In the genomic region with DNA sequence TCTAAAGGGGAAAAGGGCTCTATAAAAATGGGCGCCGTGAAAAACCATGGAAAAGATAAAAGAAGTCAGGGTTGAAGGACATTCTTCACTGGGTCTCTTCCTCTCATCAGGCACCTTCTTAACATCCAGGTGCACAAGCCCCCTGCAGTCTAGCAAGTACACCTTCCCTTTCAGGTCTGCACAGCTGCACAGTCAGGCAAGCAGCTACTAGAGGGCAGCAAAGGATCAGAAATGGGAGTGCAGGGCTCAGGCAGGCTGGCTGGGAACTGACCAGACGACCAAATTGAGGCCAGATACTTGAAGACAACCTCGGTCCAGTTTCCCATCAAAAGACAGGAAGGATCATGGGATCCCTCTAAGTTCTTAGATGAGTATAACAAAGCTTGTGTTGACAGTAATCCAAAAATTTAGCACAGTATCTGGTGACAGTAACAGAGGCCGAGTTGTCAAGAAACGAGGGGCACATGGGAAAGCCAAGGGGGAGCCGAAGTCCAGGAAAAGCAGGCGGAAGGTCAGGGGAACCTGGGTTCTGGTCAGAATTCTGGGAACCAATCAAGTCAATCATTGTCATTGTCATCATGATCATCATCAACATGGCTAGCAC, we compare ENCODE assay signal across 8 cellular contexts. TPM values are rescaled to one million over a fixed set of nuclear protein-coding genes. Genes with fewer than 3 reads are reported as not detected.
DNase-seq lines count a peak whose midpoint lies in the region; ATAC-seq and TF ChIP-seq lines count a peak whose summit lies in the region.

No MANE protein-coding gene starts in this region.

- ATAC-seq in GM21529 (IDR thresholded peaks at IDR 0.05; ENCODE audit: unreplicated experiment) (peak; percentile 82), right lobe of liver (peak; percentile 59 to 83 (median 77))

- H3K4me1 ChIP-seq in right lobe of liver: no peaks in the 10 kb centered on the region

- H3K9me3 ChIP-seq in right lobe of liver: no peaks in the 10 kb centered on the region

- no peak overlapping the region for H3K4me3 ChIP-seq in right lobe of liver

- DNase-seq in EL (peak; percentile 13), RWPE1 (ENCODE audit: low spot score) (peak; percentile 57), cerebellar cortex (ENCODE audit: low spot score) (peak; percentile 54), right lobe of liver (peak in 2 of 3 donors; percentile 31 to 48), ureter (ENCODE audit: low spot score) (peak; percentile 44), mesenteric fat pad (ENCODE audit: low spot score) (no peak)

- H3K27ac ChIP-seq in RWPE1 (no peak overlapping the region), right lobe of liver (no peak overlapping the region)

- TF ChIP-seq CTCF in LNCAP (IDR thresholded peaks at IDR 0.05): peak; percentile 52
- peak; percentile 51 for TF ChIP-seq CTCF in RWPE1 (conservative IDR thresholded peaks at IDR 0.05; ENCODE audit: low read depth)
- peak; percentile 25 to 56 (median 39) for TF ChIP-seq CTCF in right lobe of liver (IDR thresholded peaks at IDR 0.05)

- no peak for TF ChIP-seq POLR2A in right lobe of liver (IDR thresholded peaks at IDR 0.05)

- H3K36me3 ChIP-seq in right lobe of liver: no peaks in the 10 kb centered on the region

- intact Hi-C loops in right lobe of liver (cut with DNase I): no loop called here

- CTCF ChIA-PET in RWPE1 (lab: Yijun Ruan, JAX): interaction anchor here (0.6 to 1.6 kb wide), 2 partner anchors 112 to 172 kb away, joined by 3 to 7 read pairs; no protein-coding TSS in a partner anchor

- H3K27me3 ChIP-seq in right lobe of liver: no peaks in the 10 kb centered on the region

- POLR2A ChIA-PET in RWPE1 (lab: Yijun Ruan, JAX; ENCODE audit: low non-redundant PET): no interaction called here

- WGBS in right lobe of liver (ENCODE audit: insufficient coverage, low coverage, low lambda C conversion rate, missing lambda C conversion rate): 45% methylated on average over 8 of the region's 8 CpGs

RNA-seq across cellular contexts. Expression of gene GRIP1, which starts 10.1 kb away (rescaled TPM):
- total RNA-seq in right lobe of liver (under 1 TPM in 3 of 6 experiments, not detected in 3; 0.22 to 0.78 (median 0.26) TPM), ureter (31.1 TPM), mesenteric fat pad (1.6 TPM)

Comparison
In these comparisons a context has a peak if more than half of its experiments do, and no peak if none do; other contexts are left out.
1. RNA of gene GRIP1, which starts 10.1 kb away (total RNA-seq): 31.1 TPM in ureter (single experiment); 1.6 TPM in mesenteric fat pad (single experiment) and 0.22 to 0.78 TPM in right lobe of liver; every median in the first group is over 10 times any median in the second.
2. Peak in every context shown above with its lines, with median percentiles within 50 percentile points of each other: CTCF ChIP-seq.